1 cellular context compared by ENCODE assay signal in the genomic region with DNA sequence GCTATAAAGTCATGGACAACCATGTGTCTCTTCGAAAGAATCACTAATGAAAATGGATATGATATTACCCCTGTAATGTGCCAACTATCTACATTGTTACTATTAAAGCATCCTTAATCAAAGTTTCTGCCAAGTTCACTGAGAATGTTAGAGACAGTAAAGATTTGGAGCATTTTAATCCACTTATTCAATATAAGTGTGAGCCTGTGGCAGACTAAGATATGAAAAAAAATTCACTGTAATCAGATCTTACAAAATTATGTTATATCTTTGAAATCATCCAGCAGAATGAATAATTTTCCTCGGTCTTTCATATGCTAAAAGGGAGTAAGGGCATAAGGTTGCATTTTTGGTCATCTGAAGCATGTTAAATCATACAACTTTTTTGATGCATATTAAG.
TF ChIP-seq lines count a peak whose summit lies in the region.

No MANE protein-coding gene starts in this region.

TF ChIP-seq in GM12878, 131 proteins besides CTCF, POLR2A, EP300 and RAD21:
- TF ChIP-seq, protein P1, sequence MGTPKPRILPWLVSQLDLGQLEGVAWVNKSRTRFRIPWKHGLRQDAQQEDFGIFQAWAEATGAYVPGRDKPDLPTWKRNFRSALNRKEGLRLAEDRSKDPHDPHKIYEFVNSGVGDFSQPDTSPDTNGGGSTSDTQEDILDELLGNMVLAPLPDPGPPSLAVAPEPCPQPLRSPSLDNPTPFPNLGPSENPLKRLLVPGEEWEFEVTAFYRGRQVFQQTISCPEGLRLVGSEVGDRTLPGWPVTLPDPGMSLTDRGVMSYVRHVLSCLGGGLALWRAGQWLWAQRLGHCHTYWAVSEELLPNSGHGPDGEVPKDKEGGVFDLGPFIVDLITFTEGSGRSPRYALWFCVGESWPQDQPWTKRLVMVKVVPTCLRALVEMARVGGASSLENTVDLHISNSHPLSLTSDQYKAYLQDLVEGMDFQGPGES (IDR thresholded peaks at IDR 0.05), result no peak
- TF ChIP-seq LARP7 (IDR thresholded peaks at IDR 0.05) (no peak), ZBTB4 (CRISPR knock-in tag; IDR thresholded peaks at IDR 0.05) (no peak), IKZF1 (conservative IDR thresholded peaks at IDR 0.05) (no peak)
